In genomic region chr2:241355983-241356870, GRCh38 we compare ENCODE assay signal across 8 cellular contexts. TPM values are rescaled to one million over a fixed set of nuclear protein-coding genes. Genes with fewer than 3 reads are reported as not detected.
A peak's percentile ranks its signal among the peaks of the same experiment; 100 is the strongest.
DNase-seq lines count a peak whose midpoint lies in the region; ATAC-seq, FAIRE-seq and TF ChIP-seq lines count a peak whose summit lies in the region.

A gene with protein sequence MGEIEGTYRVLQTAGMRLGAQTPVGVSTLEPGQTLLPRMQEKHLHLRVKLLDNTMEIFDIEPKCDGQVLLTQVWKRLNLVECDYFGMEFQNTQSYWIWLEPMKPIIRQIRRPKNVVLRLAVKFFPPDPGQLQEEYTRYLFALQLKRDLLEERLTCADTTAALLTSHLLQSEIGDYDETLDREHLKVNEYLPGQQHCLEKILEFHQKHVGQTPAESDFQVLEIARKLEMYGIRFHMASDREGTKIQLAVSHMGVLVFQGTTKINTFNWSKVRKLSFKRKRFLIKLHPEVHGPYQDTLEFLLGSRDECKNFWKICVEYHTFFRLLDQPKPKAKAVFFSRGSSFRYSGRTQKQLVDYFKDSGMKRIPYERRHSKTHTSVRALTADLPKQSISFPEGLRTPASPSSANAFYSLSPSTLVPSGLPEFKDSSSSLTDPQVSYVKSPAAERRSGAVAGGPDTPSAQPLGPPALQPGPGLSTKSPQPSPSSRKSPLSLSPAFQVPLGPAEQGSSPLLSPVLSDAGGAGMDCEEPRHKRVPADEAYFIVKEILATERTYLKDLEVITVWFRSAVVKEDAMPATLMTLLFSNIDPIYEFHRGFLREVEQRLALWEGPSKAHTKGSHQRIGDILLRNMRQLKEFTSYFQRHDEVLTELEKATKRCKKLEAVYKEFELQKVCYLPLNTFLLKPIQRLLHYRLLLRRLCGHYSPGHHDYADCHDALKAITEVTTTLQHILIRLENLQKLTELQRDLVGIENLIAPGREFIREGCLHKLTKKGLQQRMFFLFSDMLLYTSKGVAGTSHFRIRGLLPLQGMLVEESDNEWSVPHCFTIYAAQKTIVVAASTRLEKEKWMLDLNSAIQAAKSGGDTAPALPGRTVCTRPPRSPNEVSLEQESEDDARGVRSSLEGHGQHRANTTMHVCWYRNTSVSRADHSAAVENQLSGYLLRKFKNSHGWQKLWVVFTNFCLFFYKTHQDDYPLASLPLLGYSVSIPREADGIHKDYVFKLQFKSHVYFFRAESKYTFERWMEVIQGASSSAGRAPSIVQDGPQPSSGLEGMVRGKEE (plus strand): TSS chr2:241356285. CDS start chr2:241373108, 16,823 bp downstream.

- H3K27ac Mint-ChIP-seq in T-helper 2 cell treated with Interferon-gamma antibody and Interleukin-4, amounts not matched to agents 5 μg/mL and 100 μg/mL, for 36 hours = peak within 1 kb of the TSS; percentile 90

- H3K36me3 ChIP-seq in ascending aorta = peaks cover 7 to 20% of the 10 kb centered on the region in 2 donors

- no peak for FAIRE-seq in urothelium cell line (lab: Jason Lieb, UNC)

- no peaks in the 10 kb centered on the region for H3K9me3 Mint-ChIP-seq in T-helper 2 cell treated with Interferon-gamma antibody and Interleukin-4, amounts not matched to agents 5 μg/mL and 100 μg/mL, for 36 hours

- DNase-seq in NCI-H2029 (lab: John Stamatoyannopoulos, UW) (peak; percentile 99), ascending aorta (ENCODE audit: low spot score in 2 of 2) (peak; percentile 99 to 100), right cardiac atrium (peak; percentile 100), pulmonary artery endothelial cell (ENCODE audit: low read depth, low spot score) (peak; percentile 95), urothelium cell line (ENCODE audit: low spot score) (peak; percentile 97)
- DNase-seq in T-helper 2 cell treated with Interferon-gamma antibody and Interleukin-4, amounts not matched to agents 5 μg/mL and 100 μg/mL, for 36 hours (ENCODE audit: low spot score) = peak; percentile 95

- H3K27me3 ChIP-seq in ascending aorta (no peaks in the 10 kb centered on the region), right cardiac atrium (ENCODE audit: control insufficient read depth, insufficient read depth) (no peaks in the 10 kb centered on the region)

- H3K4me1 Mint-ChIP-seq in T-helper 2 cell treated with Interferon-gamma antibody and Interleukin-4, amounts not matched to agents 5 μg/mL and 100 μg/mL, for 36 hours (ENCODE audit: low read depth) = peaks cover 21% of the 10 kb centered on the region

- H3K9me3 ChIP-seq in ascending aorta (no peaks in the 10 kb centered on the region), right cardiac atrium (ENCODE audit: control insufficient read depth, low read length) (no peaks in the 10 kb centered on the region)

- intact Hi-C loops in ascending aorta (cut with DNase I) = loop anchor here (1.0 to 10.0 kb wide), 7 partner anchors 23 to 379 kb away; partner anchors contain the start of genes ATG4B, D2HGDH, HDLBP and SEPTIN2
- intact Hi-C loops in right cardiac atrium (cut with DNase I) = no loop called here

- TF ChIP-seq CTCF in ascending aorta (IDR thresholded peaks at IDR 0.05) = no peak

- WGBS in right cardiac atrium = under 1% methylated on average over 101 of the region's 101 CpGs

- H3K4me3 Mint-ChIP-seq in T-helper 2 cell treated with Interferon-gamma antibody and Interleukin-4, amounts not matched to agents 5 μg/mL and 100 μg/mL, for 36 hours = peak within 1 kb of the TSS; percentile 86

- ATAC-seq in GM18508 (IDR thresholded peaks at IDR 0.05; ENCODE audit: insufficient read depth, unreplicated experiment) (peak; percentile 45), HG02981 (IDR thresholded peaks at IDR 0.05; ENCODE audit: unreplicated experiment) (peak; percentile 75), right cardiac atrium (peak; percentile 89 to 95)

- H3K4me1 ChIP-seq in ascending aorta (peaks cover 8 to 31% of the 10 kb centered on the region in 2 donors), right cardiac atrium (ENCODE audit: control insufficient read depth, insufficient read depth, low read length) (no peaks in the 10 kb centered on the region)

- H3K27me3 Mint-ChIP-seq in T-helper 2 cell treated with Interferon-gamma antibody and Interleukin-4, amounts not matched to agents 5 μg/mL and 100 μg/mL, for 36 hours (ENCODE audit: low read depth) = no peaks in the 10 kb centered on the region

- H3K36me3 Mint-ChIP-seq in T-helper 2 cell treated with Interferon-gamma antibody and Interleukin-4, amounts not matched to agents 5 μg/mL and 100 μg/mL, for 36 hours (ENCODE audit: low read depth) = peaks cover 20% of the 10 kb centered on the region

- peak within 1 kb of the TSS; percentile 90 for H3K27ac ChIP-seq in ascending aorta
- peak within 1 kb of the TSS; percentile 86 for H3K27ac ChIP-seq in right cardiac atrium (ENCODE audit: low read length)

- H3K4me3 ChIP-seq in ascending aorta = peak within 1 kb of the TSS; percentile 69 to 79
- peak within 1 kb of the TSS; percentile 55 for H3K4me3 ChIP-seq in right cardiac atrium (ENCODE audit: low read length)

RNA-seq across cellular contexts. Expression of the gene that starts here (rescaled TPM):
- total RNA-seq in ascending aorta (19.6 TPM), right cardiac atrium (10 to 100 TPM; 22.6 to 28.4 (median 24.5) TPM), pulmonary artery endothelial cell (37.2 and 41.6 TPM in 2 replicates)
- 6.1 TPM for polyA plus RNA-seq in right cardiac atrium

Comparison
In these comparisons a context has a peak if more than half of its experiments do, and no peak if none do; other contexts are left out.
1. Peak in every context shown above with its lines: DNase-seq, ATAC-seq, H3K4me3 ChIP-seq and H3K27ac ChIP-seq.